35 cellular contexts compared by ENCODE assay signal in genomic region chr17:78619334-78619733, GRCh38. TPM values are rescaled to one million over a fixed set of nuclear protein-coding genes. Genes with fewer than 3 reads are reported as not detected.
"Had no signal": no experiment of that assay in that cellular context is flagged by ENCODE, and none has a peak within 500 bp of the region (broad histone marks: within the 10 kb centered on the region; RNA-seq: fewer than 3 reads in every experiment).

No MANE protein-coding gene starts in this region.

- H3K27me3 Mint-ChIP-seq: activated CD4-positive, alpha-beta memory T cell treated with anti-CD3 and anti-CD28 coated beads for 36 hours; activated CD8-positive, alpha-beta T cell treated with anti-CD3 and anti-CD28 coated beads for 36 hours; activated naive CD4-positive, alpha-beta T cell treated with anti-CD3 and anti-CD28 coated beads, Interleukin-2, amount 50 U/mL, for 24 hours; activated naive CD8-positive, alpha-beta T cell; activated naive CD8-positive, alpha-beta T cell treated with anti-CD3 and anti-CD28 coated beads, Interleukin-2, amount 10 ng/mL, durations not matched to agents 7 days and 5 days; activated T-cell treated with anti-CD3 and anti-CD28 coated beads, Interleukin-2, amount 50 U/mL, for 24 hours; central memory CD8-positive, alpha-beta T cell had no signal

- H3K4me3 Mint-ChIP-seq: activated B cell treated with CpG ODN at 0.5 μM for 24 hours; activated CD4-positive, alpha-beta memory T cell treated with anti-CD3 and anti-CD28 coated beads for 36 hours; activated CD4-positive, alpha-beta T cell treated with anti-CD3 and anti-CD28 coated beads, Interleukin-2, amount 10 ng/mL, durations not matched to agents 24 days and 14 days; activated CD8-positive, alpha-beta T cell treated with anti-CD3 and anti-CD28 coated beads for 36 hours; activated naive CD4-positive, alpha-beta T cell treated with anti-CD3 and anti-CD28 coated beads, Interleukin-2, amount 50 U/mL, for 24 hours; activated naive CD8-positive, alpha-beta T cell; activated naive CD8-positive, alpha-beta T cell treated with anti-CD3 and anti-CD28 coated beads, Interleukin-2, amount 10 ng/mL, durations not matched to agents 7 days and 5 days; activated naive CD8-positive, alpha-beta T cell treated with anti-CD3 and anti-CD28 coated beads, Interleukin-2, amount 50 U/mL, for 24 hours; activated T-cell treated with anti-CD3 and anti-CD28 coated beads, Interleukin-2, amount 50 U/mL, for 24 hours; brain; central memory CD8-positive, alpha-beta T cell; T-helper 1 cell treated with Interleukin-12 subunit alpha and Interleukin-12 subunit beta and Interleukin-4 antibody, amounts not matched to agents 30 μg/mL and 1 μg/mL, for 36 hours; T-helper 2 cell treated with Interferon-gamma antibody and Interleukin-4, amounts not matched to agents 5 μg/mL and 100 μg/mL, for 36 hours had no signal

- H3K36me3 ChIP-seq: ascending aorta, cardiac muscle cell had no signal

- H3K36me3 Mint-ChIP-seq: activated CD4-positive, alpha-beta memory T cell treated with anti-CD3 and anti-CD28 coated beads for 36 hours; activated naive CD4-positive, alpha-beta T cell treated with anti-CD3 and anti-CD28 coated beads, Interleukin-2, amount 50 U/mL, for 24 hours; activated naive CD8-positive, alpha-beta T cell; activated naive CD8-positive, alpha-beta T cell treated with anti-CD3 and anti-CD28 coated beads, Interleukin-2, amount 10 ng/mL, durations not matched to agents 7 days and 5 days; brain had no signal

- H3K9me3 Mint-ChIP-seq: activated CD4-positive, alpha-beta T cell treated with anti-CD3 and anti-CD28 coated beads, Interleukin-2, amount 10 ng/mL, durations not matched to agents 24 days and 14 days; activated CD8-positive, alpha-beta T cell treated with anti-CD3 and anti-CD28 coated beads for 36 hours; activated naive CD4-positive, alpha-beta T cell treated with anti-CD3 and anti-CD28 coated beads, Interleukin-2, amount 50 U/mL, for 24 hours; activated naive CD8-positive, alpha-beta T cell treated with anti-CD3 and anti-CD28 coated beads, Interleukin-2, amount 10 ng/mL, durations not matched to agents 7 days and 5 days; activated naive CD8-positive, alpha-beta T cell treated with anti-CD3 and anti-CD28 coated beads, Interleukin-2, amount 50 U/mL, for 24 hours; activated T-helper 2 cell treated with anti-CD3 and anti-CD28 coated beads, Interferon-gamma antibody, Interleukin-2, Interleukin-4, amounts not matched to agents 10 μg/mL and 5 μg/mL and 100 μg/mL, durations not matched to agents 14 hours and 24 hours and 36 hours; central memory CD8-positive, alpha-beta T cell; T-helper 1 cell treated with Interleukin-12 subunit alpha and Interleukin-12 subunit beta and Interleukin-4 antibody, amounts not matched to agents 30 μg/mL and 1 μg/mL, for 36 hours; T-helper 2 cell treated with Interferon-gamma antibody and Interleukin-4, amounts not matched to agents 5 μg/mL and 100 μg/mL, for 36 hours had no signal

- H3K27me3 ChIP-seq: ascending aorta, cardiac muscle cell had no signal

- H3K9me3 ChIP-seq: ascending aorta had no signal

- DNase-seq: activated B cell treated with CpG ODN at 0.5 μM for 24 hours; activated CD4-positive, alpha-beta memory T cell treated with anti-CD3 and anti-CD28 coated beads for 36 hours; activated CD4-positive, alpha-beta T cell treated with anti-CD3 and anti-CD28 coated beads for 4 hours; activated CD4-positive, alpha-beta T cell treated with anti-CD3 and anti-CD28 coated beads, Interleukin-2, amount 10 ng/mL, durations not matched to agents 24 days and 14 days; activated CD4-positive, alpha-beta T cell treated with anti-CD3 and anti-CD28 coated beads, Interleukin-2, amount 50 U/mL, for 1 hour; activated CD4-positive, alpha-beta T cell treated with anti-CD3 and anti-CD28 coated beads, Interleukin-2, amount 50 U/mL, for 4 hours; activated CD4-positive, CD25-positive, alpha-beta regulatory T cell treated with anti-CD3 and anti-CD28 coated beads, Interleukin-2, amount 50 U/mL, for 72 hours; activated CD8-positive, alpha-beta memory T cell treated with anti-CD3 and anti-CD28 coated beads, Interleukin-2, amount 50 U/mL, for 4 hours; activated CD8-positive, alpha-beta T cell treated with anti-CD3 and anti-CD28 coated beads for 36 hours; activated effector memory CD4-positive, alpha-beta T cell treated with Interleukin-2 at 50 U/mL for 16 hours; activated gamma-delta T cell; activated naive CD4-positive, alpha-beta T cell treated with Interleukin-2 at 50 U/mL for 16 hours; activated naive CD8-positive, alpha-beta T cell treated with anti-CD3 and anti-CD28 coated beads, Interleukin-2, amount 10 ng/mL, durations not matched to agents 7 days and 5 days; activated naive CD8-positive, alpha-beta T cell treated with anti-CD3 and anti-CD28 coated beads, Interleukin-2, amount 50 U/mL, for 24 hours; activated T-cell treated with anti-CD3 and anti-CD28 coated beads, Interleukin-2, amount 50 U/mL, for 24 hours; activated T-cell treated with anti-CD3 and anti-CD28 coated beads, Interleukin-2, amount 50 U/mL, for 48 hours; amygdala; anterior cingulate cortex; caudate nucleus; cerebellar nuclear complex; T-helper 1 cell; T-helper 2 cell; T-helper 9 cell had no signal

- H3K27ac ChIP-seq: ascending aorta, cardiac muscle cell, VCaP had no signal

- H3K27ac Mint-ChIP-seq: activated B cell treated with CpG ODN at 0.5 μM for 24 hours; activated CD4-positive, alpha-beta memory T cell treated with anti-CD3 and anti-CD28 coated beads for 36 hours; activated CD4-positive, alpha-beta T cell treated with anti-CD3 and anti-CD28 coated beads, Interleukin-2, amount 10 ng/mL, durations not matched to agents 24 days and 14 days; activated CD8-positive, alpha-beta T cell treated with anti-CD3 and anti-CD28 coated beads for 36 hours; activated naive CD4-positive, alpha-beta T cell treated with anti-CD3 and anti-CD28 coated beads, Interleukin-2, amount 50 U/mL, for 24 hours; activated naive CD8-positive, alpha-beta T cell; activated naive CD8-positive, alpha-beta T cell treated with anti-CD3 and anti-CD28 coated beads, Interleukin-2, amount 10 ng/mL, durations not matched to agents 7 days and 5 days; activated naive CD8-positive, alpha-beta T cell treated with anti-CD3 and anti-CD28 coated beads, Interleukin-2, amount 50 U/mL, for 24 hours; activated T-cell treated with anti-CD3 and anti-CD28 coated beads, Interleukin-2, amount 50 U/mL, for 24 hours; activated T-helper 2 cell treated with anti-CD3 and anti-CD28 coated beads, Interferon-gamma antibody, Interleukin-2, Interleukin-4, amounts not matched to agents 10 μg/mL and 5 μg/mL and 100 μg/mL, durations not matched to agents 14 hours and 24 hours and 36 hours; T-helper 1 cell treated with Interleukin-12 subunit alpha and Interleukin-12 subunit beta and Interleukin-4 antibody, amounts not matched to agents 30 μg/mL and 1 μg/mL, for 36 hours; T-helper 2 cell treated with Interferon-gamma antibody and Interleukin-4, amounts not matched to agents 5 μg/mL and 100 μg/mL, for 36 hours had no signal

- H3K4me3 ChIP-seq: ascending aorta, cardiac muscle cell had no signal

- FAIRE-seq: bronchial epithelial cell, TTC549 had no signal

- ATAC-seq: activated CD8-positive, alpha-beta T cell treated with anti-CD3 and anti-CD28 coated beads for 36 hours; activated naive CD8-positive, alpha-beta T cell treated with anti-CD3 and anti-CD28 coated beads, Interleukin-2, amount 50 U/mL, for 24 hours had no signal

- H3K4me1 Mint-ChIP-seq: activated B cell treated with CpG ODN at 0.5 μM for 24 hours; activated CD4-positive, alpha-beta T cell treated with anti-CD3 and anti-CD28 coated beads, Interleukin-2, amount 10 ng/mL, durations not matched to agents 24 days and 14 days; activated naive CD4-positive, alpha-beta T cell treated with anti-CD3 and anti-CD28 coated beads, Interleukin-2, amount 50 U/mL, for 24 hours; activated naive CD8-positive, alpha-beta T cell treated with anti-CD3 and anti-CD28 coated beads, Interleukin-2, amount 10 ng/mL, durations not matched to agents 7 days and 5 days; activated naive CD8-positive, alpha-beta T cell treated with anti-CD3 and anti-CD28 coated beads, Interleukin-2, amount 50 U/mL, for 24 hours; central memory CD8-positive, alpha-beta T cell had no signal

RNA-seq across cellular contexts. Expression of gene DNAH17, which starts 42.1 kb away (rescaled TPM):
- total RNA-seq: ascending aorta, cardiac muscle cell had no signal
